2 cellular contexts compared by ENCODE assay signal in genomic region chr20:63745961-63746765, GRCh38.
TF ChIP-seq lines count a peak whose summit lies in the region.

No MANE protein-coding gene starts in this region.

TF ChIP-seq in HCT116, 20 proteins besides CTCF, POLR2A, EP300 and RAD21:
- TF ChIP-seq EZH2 (IDR thresholded peaks at IDR 0.05): no peak
- TF ChIP-seq SRF (IDR thresholded peaks at IDR 0.05; ENCODE audit: low read depth): no peak
- TF ChIP-seq POLR2AphosphoS5 (IDR thresholded peaks at IDR 0.05; ENCODE audit: low read depth, low read length): peak; percentile 29; the same call in 1 of the 2 replicates

TF ChIP-seq in HepG2, 621 proteins besides CTCF, POLR2A, EP300 and RAD21 (continues in another document):
- TF ChIP-seq AGO2 (optimal IDR thresholded peaks at IDR 0.05; ENCODE audit: low read depth, low read length) (peak; percentile 99), ARID5B (CRISPR knock-in tag; IDR thresholded peaks at IDR 0.05) (0 out of 2 replicates have a peak, but pooled peaks have one; percentile 13), SP1 (IDR thresholded peaks at IDR 0.05) (no peak), SP1 (CRISPR knock-in tag; IDR thresholded peaks at IDR 0.05) (no peak), RFX1 (IDR thresholded peaks at IDR 0.05) (no peak), ZNF160 (CRISPR knock-in tag; IDR thresholded peaks at IDR 0.05) (no peak), ZFX (CRISPR knock-in tag; IDR thresholded peaks at IDR 0.05; ENCODE audit: low read depth) (peak; percentile 64), ZNF335 (CRISPR knock-in tag; IDR thresholded peaks at IDR 0.05) (no peak), GATAD2A (CRISPR knock-in tag; IDR thresholded peaks at IDR 0.05) (no peak), SMAD1 (CRISPR knock-in tag; IDR thresholded peaks at IDR 0.05; ENCODE audit: borderline replicate concordance, low read depth) (no peak), ZMYM2 (CRISPR knock-in tag; IDR thresholded peaks at IDR 0.05) (0 out of 2 replicates have a peak, but pooled peaks have one; percentile 31), ETS1 (CRISPR knock-in tag; IDR thresholded peaks at IDR 0.05) (no peak), SMARCE1 (IDR thresholded peaks at IDR 0.05; ENCODE audit: borderline replicate concordance) (no peak), SIN3A (IDR thresholded peaks at IDR 0.05; ENCODE audit: borderline replicate concordance, low read depth, low read length) (no peak), ZNF280B (CRISPR knock-in tag; IDR thresholded peaks at IDR 0.05; ENCODE audit: borderline replicate concordance) (no peak), NONO (IDR thresholded peaks at IDR 0.05) (no peak), NONO (CRISPR knock-in tag; conservative IDR thresholded peaks at IDR 0.05) (peak; percentile 56; the same call in 1 of the 2 replicates), TFE3 (CRISPR knock-in tag; IDR thresholded peaks at IDR 0.05) (0 out of 2 replicates have a peak, but pooled peaks have one; percentile 13), FOXC1 (CRISPR knock-in tag; IDR thresholded peaks at IDR 0.05; ENCODE audit: borderline replicate concordance) (peak; percentile 76), ZNF234 (CRISPR knock-in tag; conservative IDR thresholded peaks at IDR 0.05) (no peak), STAG1 (CRISPR knock-in tag; IDR thresholded peaks at IDR 0.05) (peak; percentile 22; the same call in 1 of the 2 replicates), ZFP36L1 (CRISPR knock-in tag; IDR thresholded peaks at IDR 0.05) (no peak), DZIP1 (CRISPR knock-in tag; IDR thresholded peaks at IDR 0.05) (peak; percentile 79; the same call in 1 of the 2 replicates), ZNF704 (CRISPR knock-in tag; IDR thresholded peaks at IDR 0.05; ENCODE audit: borderline replicate concordance) (0 out of 2 replicates have a peak, but pooled peaks have one; percentile 1), ZFP41 (CRISPR knock-in tag; IDR thresholded peaks at IDR 0.05; ENCODE audit: borderline replicate concordance) (no peak), SIN3B (IDR thresholded peaks at IDR 0.05; ENCODE audit: low read length) (no peak), LCORL (IDR thresholded peaks at IDR 0.05) (no peak), LCORL (CRISPR knock-in tag; IDR thresholded peaks at IDR 0.05) (peak; percentile 56; the same call in 1 of the 2 replicates), ZNF503 (CRISPR knock-in tag; IDR thresholded peaks at IDR 0.05) (no peak), THAP11 (CRISPR knock-in tag; IDR thresholded peaks at IDR 0.05) (no peak), RARA (CRISPR knock-in tag; IDR thresholded peaks at IDR 0.05) (no peak), PAXIP1 (CRISPR knock-in tag; conservative IDR thresholded peaks at IDR 0.05) (peak; percentile 70), TEAD3 (CRISPR knock-in tag; optimal IDR thresholded peaks at IDR 0.05; ENCODE audit: borderline replicate concordance) (no peak), ARNT (IDR thresholded peaks at IDR 0.05) (no peak), TCF12 (IDR thresholded peaks at IDR 0.05) (no peak), TCF12 (CRISPR knock-in tag; IDR thresholded peaks at IDR 0.05) (peak; percentile 83; the same call in 1 of the 2 replicates), ZBTB38 (CRISPR knock-in tag; IDR thresholded peaks at IDR 0.05) (no peak)
- TF ChIP-seq, protein P1, sequence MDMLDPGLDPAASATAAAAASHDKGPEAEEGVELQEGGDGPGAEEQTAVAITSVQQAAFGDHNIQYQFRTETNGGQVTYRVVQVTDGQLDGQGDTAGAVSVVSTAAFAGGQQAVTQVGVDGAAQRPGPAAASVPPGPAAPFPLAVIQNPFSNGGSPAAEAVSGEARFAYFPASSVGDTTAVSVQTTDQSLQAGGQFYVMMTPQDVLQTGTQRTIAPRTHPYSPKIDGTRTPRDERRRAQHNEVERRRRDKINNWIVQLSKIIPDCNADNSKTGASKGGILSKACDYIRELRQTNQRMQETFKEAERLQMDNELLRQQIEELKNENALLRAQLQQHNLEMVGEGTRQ (IDR thresholded peaks at IDR 0.05; ENCODE audit: low read depth, low read length): peak; percentile 56; the same call in 1 of the 2 replicates
- TF ChIP-seq, protein P1 (CRISPR knock-in tag; IDR thresholded peaks at IDR 0.05; ENCODE audit: borderline replicate concordance): peak; percentile 68; the same call in 1 of the 2 replicates
- TF ChIP-seq, protein P2, sequence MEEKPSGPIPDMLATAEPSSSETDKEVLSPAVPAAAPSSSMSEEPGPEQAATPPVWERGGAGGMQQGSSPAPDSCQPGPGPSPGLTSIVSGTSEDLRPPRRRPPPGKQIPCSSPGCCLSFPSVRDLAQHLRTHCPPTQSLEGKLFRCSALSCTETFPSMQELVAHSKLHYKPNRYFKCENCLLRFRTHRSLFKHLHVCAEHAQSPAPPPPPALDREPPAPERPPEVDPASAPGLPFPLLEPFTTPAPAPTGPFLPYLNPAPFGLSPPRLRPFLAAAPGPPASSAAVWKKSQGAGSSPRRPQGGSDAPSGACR (CRISPR knock-in tag; IDR thresholded peaks at IDR 0.05): no peak
